8 cellular contexts compared by ENCODE assay signal in genomic region chr2:232551289-232551688, GRCh38. TPM values are rescaled to one million over a fixed set of nuclear protein-coding genes. Genes with fewer than 3 reads are reported as not detected.
DNase-seq lines count a peak whose midpoint lies in the region; ATAC-seq and TF ChIP-seq lines count a peak whose summit lies in the region.

No MANE protein-coding gene starts in this region.

- CTCF ChIA-PET in GM10248 (lab: Yijun Ruan, JAX): no interaction called here

- H3K27me3 Mint-ChIP-seq in T-helper 1 cell treated with Interleukin-12 subunit alpha and Interleukin-12 subunit beta and Interleukin-4 antibody, amounts not matched to agents 30 μg/mL and 1 μg/mL, for 36 hours (ENCODE audit: low read depth): no peaks in the 10 kb centered on the region
- no peaks in the 10 kb centered on the region for H3K27me3 Mint-ChIP-seq in activated T-helper 17 cell treated with anti-CD3 and anti-CD28 coated beads, Interleukin-2, amount 50 U/mL, for 72 hours
- peaks cover 2 to 16% (median 11%) of the 10 kb centered on the region in 3 donors for H3K27me3 Mint-ChIP-seq in immature natural killer cell (ENCODE audit: low read depth in 3 of 3)

- TF ChIP-seq EP300 in suprapubic skin (IDR thresholded peaks at IDR 0.05): no peak

- TF ChIP-seq POLR2A in suprapubic skin (IDR thresholded peaks at IDR 0.05): no peak

- 23% methylated on average over 10 of the region's 10 CpGs for WGBS in suprapubic skin

- no peaks in the 10 kb centered on the region for H3K9me3 Mint-ChIP-seq in T-helper 1 cell treated with Interleukin-12 subunit alpha and Interleukin-12 subunit beta and Interleukin-4 antibody, amounts not matched to agents 30 μg/mL and 1 μg/mL, for 36 hours
- no peaks in the 10 kb centered on the region for H3K9me3 Mint-ChIP-seq in activated T-helper 17 cell treated with anti-CD3 and anti-CD28 coated beads, Interleukin-2, amount 50 U/mL, for 72 hours
- H3K9me3 Mint-ChIP-seq in immature natural killer cell: no peaks in the 10 kb centered on the region

- peak overlapping the region; percentile 100 for H3K4me3 Mint-ChIP-seq in T-helper 1 cell treated with Interleukin-12 subunit alpha and Interleukin-12 subunit beta and Interleukin-4 antibody, amounts not matched to agents 30 μg/mL and 1 μg/mL, for 36 hours
- H3K4me3 Mint-ChIP-seq in activated T-helper 17 cell treated with anti-CD3 and anti-CD28 coated beads, Interleukin-2, amount 50 U/mL, for 72 hours: peak overlapping the region; percentile 99
- H3K4me3 Mint-ChIP-seq in immature natural killer cell: peak overlapping the region; percentile 96 to 100 (median 98)

- DNase-seq in T-helper 1 cell (no peak), immature natural killer cell (no peak), suprapubic skin (ENCODE audit: low spot score in 2 of 2) (no peak), GM10248 (ENCODE audit: extremely low spot score) (no peak)
- no peak for DNase-seq in central memory CD4-positive, alpha-beta T cell

- no peaks in the 10 kb centered on the region for H3K27me3 ChIP-seq in suprapubic skin

- TF ChIP-seq CTCF in suprapubic skin (IDR thresholded peaks at IDR 0.05) (no peak), GM10248 (IDR thresholded peaks at IDR 0.05; ENCODE audit: control extremely low read depth, extremely low read depth, low read depth, missing control alignments) (no peak)

- H3K27ac Mint-ChIP-seq in T-helper 1 cell treated with Interleukin-12 subunit alpha and Interleukin-12 subunit beta and Interleukin-4 antibody, amounts not matched to agents 30 μg/mL and 1 μg/mL, for 36 hours: peak overlapping the region; percentile 99
- peak overlapping the region; percentile 94 for H3K27ac Mint-ChIP-seq in activated T-helper 17 cell treated with anti-CD3 and anti-CD28 coated beads, Interleukin-2, amount 50 U/mL, for 72 hours
- H3K27ac Mint-ChIP-seq in immature natural killer cell: peak overlapping the region; percentile 94 to 99 (median 98)

- peak overlapping the region; percentile 99 for H3K27ac ChIP-seq in suprapubic skin

- peaks cover 69% of the 10 kb centered on the region for H3K4me1 Mint-ChIP-seq in T-helper 1 cell treated with Interleukin-12 subunit alpha and Interleukin-12 subunit beta and Interleukin-4 antibody, amounts not matched to agents 30 μg/mL and 1 μg/mL, for 36 hours (ENCODE audit: low read depth)
- H3K4me1 Mint-ChIP-seq in activated T-helper 17 cell treated with anti-CD3 and anti-CD28 coated beads, Interleukin-2, amount 50 U/mL, for 72 hours: peaks cover 55% of the 10 kb centered on the region
- peaks cover 54 to 87% of the 10 kb centered on the region in 2 donors for H3K4me1 Mint-ChIP-seq in immature natural killer cell

- peaks cover 43% of the 10 kb centered on the region for H3K36me3 Mint-ChIP-seq in T-helper 1 cell treated with Interleukin-12 subunit alpha and Interleukin-12 subunit beta and Interleukin-4 antibody, amounts not matched to agents 30 μg/mL and 1 μg/mL, for 36 hours (ENCODE audit: low read depth)
- H3K36me3 Mint-ChIP-seq in activated T-helper 17 cell treated with anti-CD3 and anti-CD28 coated beads, Interleukin-2, amount 50 U/mL, for 72 hours (ENCODE audit: low read depth): peaks cover 89% of the 10 kb centered on the region
- peaks cover 0 to 3% (median 1%) of the 10 kb centered on the region in 3 donors for H3K36me3 Mint-ChIP-seq in immature natural killer cell

- peaks cover 38% of the 10 kb centered on the region for H3K4me1 ChIP-seq in suprapubic skin

- H3K4me3 ChIP-seq in suprapubic skin: peak overlapping the region; percentile 83

- no peaks in the 10 kb centered on the region for H3K9me3 ChIP-seq in suprapubic skin

- POLR2A ChIA-PET in GM10248 (lab: Yijun Ruan, JAX): no interaction called here

- ATAC-seq in activated T-helper 17 cell treated with anti-CD3 and anti-CD28 coated beads, Interleukin-2, amount 50 U/mL, for 72 hours (replicated peaks): no peak
- ATAC-seq in HG03139 (IDR thresholded peaks at IDR 0.05; ENCODE audit: unreplicated experiment): no peak

- H3K36me3 ChIP-seq in suprapubic skin: peaks cover 6% of the 10 kb centered on the region

RNA-seq across cellular contexts. Expression of gene EIF4E2, which starts 0.8 kb away (rescaled TPM):
- 10 to 100 TPM; 44.3 to 65.7 TPM for total RNA-seq in activated T-helper 17 cell treated with anti-CD3 and anti-CD28 coated beads, Interleukin-2, amount 50 U/mL, for 72 hours
- polyA plus RNA-seq in immature natural killer cell: 10 to 100 TPM; 60.5 to 82.0 (median 80.3) TPM
- 10 to 100 TPM; 26.6 to 54.2 (median 34.1) TPM for total RNA-seq in suprapubic skin

RNA-seq across cellular contexts. Expression of gene TIGD1, which starts 0.9 kb away (rescaled TPM):
- total RNA-seq in activated T-helper 17 cell treated with anti-CD3 and anti-CD28 coated beads, Interleukin-2, amount 50 U/mL, for 72 hours: 1 to 10 TPM; 6.0 to 7.7 TPM
- polyA plus RNA-seq in immature natural killer cell: 1 to 10 TPM; 1.3 to 6.2 (median 2.7) TPM
- total RNA-seq in suprapubic skin: 10 to 100 TPM in 1 of 4 donors, 1 to 10 TPM in 3; 4.6 to 16.3 (median 7.9) TPM

RNA-seq across cellular contexts. Expression of gene CHRNG, which starts 11.8 kb away (rescaled TPM):
- total RNA-seq in activated T-helper 17 cell treated with anti-CD3 and anti-CD28 coated beads, Interleukin-2, amount 50 U/mL, for 72 hours: not detected
- not detected for polyA plus RNA-seq in immature natural killer cell
- total RNA-seq in suprapubic skin: not detected

RNA-seq across cellular contexts. Expression of gene CHRND, which starts 25.3 kb away (rescaled TPM):
- total RNA-seq in activated T-helper 17 cell treated with anti-CD3 and anti-CD28 coated beads, Interleukin-2, amount 50 U/mL, for 72 hours: not detected
- polyA plus RNA-seq in immature natural killer cell: not detected
- total RNA-seq in suprapubic skin: not detected

RNA-seq across cellular contexts. Expression of gene PRSS56, which starts 31.1 kb away (rescaled TPM):
- not detected for total RNA-seq in activated T-helper 17 cell treated with anti-CD3 and anti-CD28 coated beads, Interleukin-2, amount 50 U/mL, for 72 hours
- not detected for polyA plus RNA-seq in immature natural killer cell
- not detected for total RNA-seq in suprapubic skin
